1 cellular context compared by ENCODE assay signal in the genomic region with DNA sequence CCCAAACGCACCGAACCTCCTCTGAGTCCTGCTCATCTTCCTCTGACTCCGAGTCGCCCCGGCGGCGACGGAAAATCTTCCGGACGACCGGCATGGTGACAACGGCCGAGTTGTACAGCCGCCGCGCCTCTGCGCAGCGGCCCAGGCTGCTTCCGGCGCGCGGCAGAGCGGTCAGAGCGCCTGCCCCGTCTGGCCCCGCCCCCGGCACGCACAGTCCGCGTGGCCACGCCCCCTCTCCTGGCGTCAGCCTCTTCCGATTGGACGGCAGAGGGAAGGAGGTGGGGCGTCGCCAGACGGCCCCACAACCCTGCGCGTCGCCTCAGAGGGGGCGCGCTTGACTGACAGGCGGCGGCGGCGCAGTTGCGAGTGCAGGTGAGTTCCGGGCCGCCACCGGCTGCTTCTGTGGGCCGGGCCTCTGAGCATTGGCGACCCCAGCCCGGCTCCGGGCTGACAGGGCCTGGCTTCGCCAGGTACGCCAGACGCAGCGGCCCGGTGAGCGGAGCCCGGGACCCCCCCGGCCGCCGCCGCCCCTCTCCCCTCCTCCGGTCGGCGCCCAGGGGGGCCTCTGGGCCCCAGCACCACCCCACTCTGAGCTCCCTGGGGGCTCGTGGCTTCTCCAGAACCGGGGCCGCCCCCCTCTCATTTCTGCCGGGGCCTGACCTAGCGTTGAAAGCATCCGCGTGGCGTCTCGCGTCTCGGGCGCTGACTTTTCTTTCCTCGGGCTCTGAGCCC.
TF ChIP-seq lines count a peak whose summit lies in the region.

A gene with protein sequence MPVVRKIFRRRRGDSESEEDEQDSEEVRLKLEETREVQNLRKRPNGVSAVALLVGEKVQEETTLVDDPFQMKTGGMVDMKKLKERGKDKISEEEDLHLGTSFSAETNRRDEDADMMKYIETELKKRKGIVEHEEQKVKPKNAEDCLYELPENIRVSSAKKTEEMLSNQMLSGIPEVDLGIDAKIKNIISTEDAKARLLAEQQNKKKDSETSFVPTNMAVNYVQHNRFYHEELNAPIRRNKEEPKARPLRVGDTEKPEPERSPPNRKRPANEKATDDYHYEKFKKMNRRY (minus strand): TSS at position 148 of the 732 bp plus-strand sequence. CDS start 54 bp downstream, at position 94.
Gene USP20, plus strand, starts transcription at position 331 of the 732 bp plus-strand sequence. CDS start 17,098 bp downstream, outside the sequence.

TF ChIP-seq in K562, 482 proteins besides CTCF, POLR2A, EP300 and RAD21 (continued from another document and continues in another):
- TF ChIP-seq JUND (IDR thresholded peaks at IDR 0.05; ENCODE audit: borderline replicate concordance, low read depth, low read length) (peak; percentile 72), JUND (tag; IDR thresholded peaks at IDR 0.05; ENCODE audit: borderline replicate concordance, low read depth, low read length) (no peak; the same call in 2 of the 3 replicates), KDM5B (IDR thresholded peaks at IDR 0.05; ENCODE audit: insufficient replicate concordance, low read depth, low read length) (peak; percentile 99), ZNF449 (CRISPR knock-in tag; IDR thresholded peaks at IDR 0.05) (peak; percentile 16; the same call in 1 of the 2 replicates), ZNF764 (CRISPR knock-in tag; IDR thresholded peaks at IDR 0.05; ENCODE audit: low read depth) (no peak), ZNF436 (CRISPR knock-in tag; IDR thresholded peaks at IDR 0.05) (peak; percentile 72), KAT8 (IDR thresholded peaks at IDR 0.05; ENCODE audit: low read depth) (no peak), MYBL2 (IDR thresholded peaks at IDR 0.05; ENCODE audit: low read depth) (no peak), MYBL2 (CRISPR knock-in tag; IDR thresholded peaks at IDR 0.05; ENCODE audit: borderline replicate concordance) (no peak), PCBP2 (IDR thresholded peaks at IDR 0.05; ENCODE audit: low read depth, low read length, poor library complexity, severe bottlenecking) (no peak), ETS1 (conservative IDR thresholded peaks at IDR 0.05; ENCODE audit: control insufficient read depth, low read depth, low read length) (peak; percentile 97), ARID1B (IDR thresholded peaks at IDR 0.05) (no peak), SMARCC2 (IDR thresholded peaks at IDR 0.05; ENCODE audit: low read depth) (no peak; the same call in 1 of the 2 replicates), NCOA1 (IDR thresholded peaks at IDR 0.05; ENCODE audit: low read depth) (no peak), ZNF124 (CRISPR knock-in tag; IDR thresholded peaks at IDR 0.05) (no peak), ESRRA (IDR thresholded peaks at IDR 0.05; ENCODE audit: borderline replicate concordance, low read depth) (peak; percentile 81; the same call in 1 of the 2 replicates), BRF1 (IDR thresholded peaks at IDR 0.05; ENCODE audit: borderline replicate concordance, extremely low read depth, insufficient read length) (no peak), ZNF75A (CRISPR knock-in tag; IDR thresholded peaks at IDR 0.05) (no peak), TAL1 (IDR thresholded peaks at IDR 0.05) (no peak), MYC (IDR thresholded peaks at IDR 0.05; ENCODE audit: low read depth, low read length) (peak; percentile 89), MYC (CRISPR knock-in tag; IDR thresholded peaks at IDR 0.05; ENCODE audit: borderline replicate concordance, low read depth) (no peak), ZNF280B (CRISPR knock-in tag; IDR thresholded peaks at IDR 0.05) (0 out of 2 replicates have a peak, but pooled peaks have one; percentile 16), CXXC5 (CRISPR knock-in tag; IDR thresholded peaks at IDR 0.05) (peak; percentile 95), TBL1XR1 (IDR thresholded peaks at IDR 0.05; ENCODE audit: low read length in 2 of 2) (peak in 1 of 2 experiments; percentile 76; a peak in 1 of 4 replicates), SMAD3 (CRISPR knock-in tag; conservative IDR thresholded peaks at IDR 0.05) (no peak), RAD51 (IDR thresholded peaks at IDR 0.05; ENCODE audit: borderline replicate concordance, low read depth) (no peak), E2F3 (CRISPR knock-in tag; IDR thresholded peaks at IDR 0.05) (0 out of 2 replicates have a peak, but pooled peaks have one; percentile 70), KDM4B (IDR thresholded peaks at IDR 0.05; ENCODE audit: borderline replicate concordance in 2 of 2, low read depth in 1 of 2) (no peak), POLR2AphosphoS2 (IDR thresholded peaks at IDR 0.05; ENCODE audit: low read length) (no peak), KAT7 (CRISPR knock-in tag; IDR thresholded peaks at IDR 0.05; ENCODE audit: borderline replicate concordance) (no peak), ZNF12 (CRISPR knock-in tag; IDR thresholded peaks at IDR 0.05) (no peak), HOXB6 (CRISPR knock-in tag; IDR thresholded peaks at IDR 0.05; ENCODE audit: borderline replicate concordance) (no peak)
- TF ChIP-seq, protein P1, sequence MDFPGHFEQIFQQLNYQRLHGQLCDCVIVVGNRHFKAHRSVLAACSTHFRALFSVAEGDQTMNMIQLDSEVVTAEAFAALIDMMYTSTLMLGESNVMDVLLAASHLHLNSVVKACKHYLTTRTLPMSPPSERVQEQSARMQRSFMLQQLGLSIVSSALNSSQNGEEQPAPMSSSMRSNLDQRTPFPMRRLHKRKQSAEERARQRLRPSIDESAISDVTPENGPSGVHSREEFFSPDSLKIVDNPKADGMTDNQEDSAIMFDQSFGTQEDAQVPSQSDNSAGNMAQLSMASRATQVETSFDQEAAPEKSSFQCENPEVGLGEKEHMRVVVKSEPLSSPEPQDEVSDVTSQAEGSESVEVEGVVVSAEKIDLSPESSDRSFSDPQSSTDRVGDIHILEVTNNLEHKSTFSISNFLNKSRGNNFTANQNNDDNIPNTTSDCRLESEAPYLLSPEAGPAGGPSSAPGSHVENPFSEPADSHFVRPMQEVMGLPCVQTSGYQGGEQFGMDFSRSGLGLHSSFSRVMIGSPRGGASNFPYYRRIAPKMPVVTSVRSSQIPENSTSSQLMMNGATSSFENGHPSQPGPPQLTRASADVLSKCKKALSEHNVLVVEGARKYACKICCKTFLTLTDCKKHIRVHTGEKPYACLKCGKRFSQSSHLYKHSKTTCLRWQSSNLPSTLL (IDR thresholded peaks at IDR 0.05) = no peak
- TF ChIP-seq, protein P2, sequence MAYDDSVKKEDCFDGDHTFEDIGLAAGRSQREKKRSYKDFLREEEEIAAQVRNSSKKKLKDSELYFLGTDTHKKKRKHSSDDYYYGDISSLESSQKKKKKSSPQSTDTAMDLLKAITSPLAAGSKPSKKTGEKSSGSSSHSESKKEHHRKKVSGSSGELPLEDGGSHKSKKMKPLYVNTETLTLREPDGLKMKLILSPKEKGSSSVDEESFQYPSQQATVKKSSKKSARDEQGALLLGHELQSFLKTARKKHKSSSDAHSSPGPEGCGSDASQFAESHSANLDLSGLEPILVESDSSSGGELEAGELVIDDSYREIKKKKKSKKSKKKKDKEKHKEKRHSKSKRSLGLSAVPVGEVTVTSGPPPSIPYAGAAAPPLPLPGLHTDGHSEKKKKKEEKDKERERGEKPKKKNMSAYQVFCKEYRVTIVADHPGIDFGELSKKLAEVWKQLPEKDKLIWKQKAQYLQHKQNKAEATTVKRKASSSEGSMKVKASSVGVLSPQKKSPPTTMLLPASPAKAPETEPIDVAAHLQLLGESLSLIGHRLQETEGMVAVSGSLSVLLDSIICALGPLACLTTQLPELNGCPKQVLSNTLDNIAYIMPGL (CRISPR knock-in tag; IDR thresholded peaks at IDR 0.05) = peak; percentile 73; the same call in 1 of the 2 replicates
- TF ChIP-seq, protein P3, sequence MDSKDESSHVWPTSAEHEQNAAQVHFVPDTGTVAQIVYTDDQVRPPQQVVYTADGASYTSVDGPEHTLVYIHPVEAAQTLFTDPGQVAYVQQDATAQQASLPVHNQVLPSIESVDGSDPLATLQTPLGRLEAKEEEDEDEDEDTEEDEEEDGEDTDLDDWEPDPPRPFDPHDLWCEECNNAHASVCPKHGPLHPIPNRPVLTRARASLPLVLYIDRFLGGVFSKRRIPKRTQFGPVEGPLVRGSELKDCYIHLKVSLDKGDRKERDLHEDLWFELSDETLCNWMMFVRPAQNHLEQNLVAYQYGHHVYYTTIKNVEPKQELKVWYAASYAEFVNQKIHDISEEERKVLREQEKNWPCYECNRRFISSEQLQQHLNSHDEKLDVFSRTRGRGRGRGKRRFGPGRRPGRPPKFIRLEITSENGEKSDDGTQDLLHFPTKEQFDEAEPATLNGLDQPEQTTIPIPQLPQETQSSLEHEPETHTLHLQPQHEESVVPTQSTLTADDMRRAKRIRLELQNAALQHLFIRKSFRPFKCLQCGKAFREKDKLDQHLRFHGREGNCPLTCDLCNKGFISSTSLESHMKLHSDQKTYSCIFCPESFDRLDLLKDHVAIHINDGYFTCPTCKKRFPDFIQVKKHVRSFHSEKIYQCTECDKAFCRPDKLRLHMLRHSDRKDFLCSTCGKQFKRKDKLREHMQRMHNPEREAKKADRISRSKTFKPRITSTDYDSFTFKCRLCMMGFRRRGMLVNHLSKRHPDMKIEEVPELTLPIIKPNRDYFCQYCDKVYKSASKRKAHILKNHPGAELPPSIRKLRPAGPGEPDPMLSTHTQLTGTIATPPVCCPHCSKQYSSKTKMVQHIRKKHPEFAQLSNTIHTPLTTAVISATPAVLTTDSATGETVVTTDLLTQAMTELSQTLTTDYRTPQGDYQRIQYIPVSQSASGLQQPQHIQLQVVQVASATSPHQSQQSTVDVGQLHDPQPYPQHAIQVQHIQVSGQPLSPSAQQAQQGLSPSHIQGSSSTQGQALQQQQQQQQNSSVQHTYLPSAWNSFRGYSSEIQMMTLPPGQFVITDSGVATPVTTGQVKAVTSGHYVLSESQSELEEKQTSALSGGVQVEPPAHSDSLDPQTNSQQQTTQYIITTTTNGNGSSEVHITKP (IDR thresholded peaks at IDR 0.05; ENCODE audit: partially characterized antibody) = no peak
- TF ChIP-seq, protein P4, sequence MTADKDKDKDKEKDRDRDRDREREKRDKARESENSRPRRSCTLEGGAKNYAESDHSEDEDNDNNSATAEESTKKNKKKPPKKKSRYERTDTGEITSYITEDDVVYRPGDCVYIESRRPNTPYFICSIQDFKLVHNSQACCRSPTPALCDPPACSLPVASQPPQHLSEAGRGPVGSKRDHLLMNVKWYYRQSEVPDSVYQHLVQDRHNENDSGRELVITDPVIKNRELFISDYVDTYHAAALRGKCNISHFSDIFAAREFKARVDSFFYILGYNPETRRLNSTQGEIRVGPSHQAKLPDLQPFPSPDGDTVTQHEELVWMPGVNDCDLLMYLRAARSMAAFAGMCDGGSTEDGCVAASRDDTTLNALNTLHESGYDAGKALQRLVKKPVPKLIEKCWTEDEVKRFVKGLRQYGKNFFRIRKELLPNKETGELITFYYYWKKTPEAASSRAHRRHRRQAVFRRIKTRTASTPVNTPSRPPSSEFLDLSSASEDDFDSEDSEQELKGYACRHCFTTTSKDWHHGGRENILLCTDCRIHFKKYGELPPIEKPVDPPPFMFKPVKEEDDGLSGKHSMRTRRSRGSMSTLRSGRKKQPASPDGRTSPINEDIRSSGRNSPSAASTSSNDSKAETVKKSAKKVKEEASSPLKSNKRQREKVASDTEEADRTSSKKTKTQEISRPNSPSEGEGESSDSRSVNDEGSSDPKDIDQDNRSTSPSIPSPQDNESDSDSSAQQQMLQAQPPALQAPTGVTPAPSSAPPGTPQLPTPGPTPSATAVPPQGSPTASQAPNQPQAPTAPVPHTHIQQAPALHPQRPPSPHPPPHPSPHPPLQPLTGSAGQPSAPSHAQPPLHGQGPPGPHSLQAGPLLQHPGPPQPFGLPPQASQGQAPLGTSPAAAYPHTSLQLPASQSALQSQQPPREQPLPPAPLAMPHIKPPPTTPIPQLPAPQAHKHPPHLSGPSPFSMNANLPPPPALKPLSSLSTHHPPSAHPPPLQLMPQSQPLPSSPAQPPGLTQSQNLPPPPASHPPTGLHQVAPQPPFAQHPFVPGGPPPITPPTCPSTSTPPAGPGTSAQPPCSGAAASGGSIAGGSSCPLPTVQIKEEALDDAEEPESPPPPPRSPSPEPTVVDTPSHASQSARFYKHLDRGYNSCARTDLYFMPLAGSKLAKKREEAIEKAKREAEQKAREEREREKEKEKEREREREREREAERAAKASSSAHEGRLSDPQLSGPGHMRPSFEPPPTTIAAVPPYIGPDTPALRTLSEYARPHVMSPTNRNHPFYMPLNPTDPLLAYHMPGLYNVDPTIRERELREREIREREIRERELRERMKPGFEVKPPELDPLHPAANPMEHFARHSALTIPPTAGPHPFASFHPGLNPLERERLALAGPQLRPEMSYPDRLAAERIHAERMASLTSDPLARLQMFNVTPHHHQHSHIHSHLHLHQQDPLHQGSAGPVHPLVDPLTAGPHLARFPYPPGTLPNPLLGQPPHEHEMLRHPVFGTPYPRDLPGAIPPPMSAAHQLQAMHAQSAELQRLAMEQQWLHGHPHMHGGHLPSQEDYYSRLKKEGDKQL (CRISPR knock-in tag; IDR thresholded peaks at IDR 0.05; ENCODE audit: borderline replicate concordance) = no peak
